In the genomic region with DNA sequence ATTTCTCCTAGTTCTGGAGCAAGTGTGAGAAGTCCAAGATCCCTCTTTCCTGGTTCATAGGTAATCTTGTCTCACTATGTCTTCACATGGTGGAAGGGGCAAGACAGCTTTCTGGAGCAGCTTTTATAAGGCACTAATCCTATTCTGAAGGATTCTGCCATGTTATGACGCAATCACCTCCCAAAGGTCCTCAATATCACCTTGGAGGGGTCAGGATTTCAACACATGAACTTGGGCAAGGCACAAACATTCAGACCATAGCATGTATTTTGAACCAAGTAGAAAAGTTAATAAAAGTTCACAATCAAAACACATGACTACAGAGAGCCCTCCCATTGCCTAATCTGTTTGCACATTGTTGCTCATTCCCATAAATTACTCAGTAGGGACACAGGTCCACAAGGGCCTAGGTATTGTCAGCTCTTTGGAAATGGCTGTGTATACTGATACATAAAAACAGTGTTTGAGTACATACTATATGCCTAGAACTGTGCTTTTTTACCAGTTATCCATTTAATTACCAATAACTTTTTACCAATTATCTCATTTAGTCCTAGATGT, we compare ENCODE assay signal across 29 cellular contexts. TPM values are rescaled to one million over a fixed set of nuclear protein-coding genes. Genes with fewer than 3 reads are reported as not detected.
"Had no signal": no experiment of that assay in that cellular context is flagged by ENCODE, and none has a peak within 500 bp of the region (broad histone marks: within the 10 kb centered on the region; RNA-seq: fewer than 3 reads in every experiment).

No MANE protein-coding gene starts in this region.

- DNase-seq: colonic mucosa; cortex of kidney; effector CD8-positive, alpha-beta T cell; effector memory CD8-positive, alpha-beta T cell; endodermal cell; erythroblast; esophagus squamous epithelium; foreskin fibroblast; foreskin melanocyte; gastrocnemius medialis; glutamatergic neuron; head of caudate nucleus; heart right ventricle; hippocampal formation; left cardiac atrium; left ventricle myocardium inferior; lower lobe of right lung; mesenchymal stem cell; mucosa of descending colon had no signal

- ATAC-seq: effector memory CD8-positive, alpha-beta T cell; esophagus mucosa; heart right ventricle; left cardiac atrium; lower lobe of right lung; mucosa of descending colon had no signal

- H3K36me3 ChIP-seq: colonic mucosa, esophagus squamous epithelium, gastrocnemius medialis, heart right ventricle, left ventricle myocardium inferior, lower lobe of right lung had no signal

- FAIRE-seq: endometrium, islet of Langerhans, keratinocyte had no signal

- H3K4me1 ChIP-seq: colonic mucosa, esophagus squamous epithelium, lower lobe of right lung had no signal

- H3K27me3 ChIP-seq: colonic mucosa, esophagus squamous epithelium, gastrocnemius medialis, heart right ventricle had no signal

- H3K4me3 ChIP-seq: colonic mucosa, esophagus squamous epithelium, gastrocnemius medialis, heart right ventricle, left ventricle myocardium inferior, lower lobe of right lung, mucosa of descending colon had no signal

- H3K27ac ChIP-seq: colonic mucosa, epithelial cell of prostate, esophagus squamous epithelium, gastrocnemius medialis, heart right ventricle, left ventricle myocardium inferior, lower lobe of right lung had no signal

- H3K9me3 ChIP-seq: colonic mucosa, esophagus squamous epithelium, gastrocnemius medialis, lower lobe of right lung, mucosa of descending colon had no signal

RNA-seq across cellular contexts. Expression of a gene that starts 11.3 kb away (rescaled TPM):
- total RNA-seq: chondrocyte, colonic mucosa, dermis microvascular lymphatic vessel endothelial cell, esophagus mucosa, esophagus squamous epithelium, glomerular endothelial cell, kidney epithelial cell, lower lobe of right lung, lung microvascular endothelial cell had no signal
- polyA plus RNA-seq: keratinocyte had no signal
